ENCODE assay signal across 31 cellular contexts in the genomic region with DNA sequence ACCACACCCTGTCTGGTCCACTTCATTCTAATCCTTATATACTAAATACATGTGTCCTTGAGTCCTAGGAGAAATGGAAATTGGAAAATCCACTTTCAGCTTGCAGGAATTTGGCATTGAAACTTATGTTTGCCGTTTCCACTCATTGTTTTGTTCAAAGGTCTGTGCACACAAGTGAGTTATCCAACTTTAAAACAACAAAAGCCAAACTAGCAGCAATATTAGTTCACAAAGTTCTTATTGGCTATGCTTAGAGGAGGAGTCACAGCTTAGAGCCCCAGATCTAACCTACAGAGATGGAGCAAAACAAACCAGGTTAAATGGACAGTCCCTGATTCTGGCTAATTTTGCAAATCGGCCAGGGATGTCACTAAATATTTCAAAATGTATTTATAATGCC.
"Had no signal": no experiment of that assay in that cellular context is flagged by ENCODE, and none has a peak within 500 bp of the region (broad histone marks: within the 10 kb centered on the region; RNA-seq: fewer than 3 reads in every experiment).

No MANE protein-coding gene starts in this region.

- H3K27me3 Mint-ChIP-seq: activated CD4-positive, alpha-beta memory T cell treated with anti-CD3 and anti-CD28 coated beads, Interleukin-2, amount 10 ng/mL, durations not matched to agents 7 days and 5 days; activated CD8-positive, alpha-beta memory T cell treated with anti-CD3 and anti-CD28 coated beads, Interleukin-2, amount 10 ng/mL, durations not matched to agents 7 days and 5 days; activated naive CD4-positive, alpha-beta T cell treated with anti-CD3 and anti-CD28 coated beads, Interleukin-2, amount 50 U/mL, for 24 hours; central memory CD8-positive, alpha-beta T cell had no signal

- DNase-seq: activated CD4-positive, alpha-beta memory T cell treated with anti-CD3 and anti-CD28 coated beads, Interleukin-2, amount 10 ng/mL, durations not matched to agents 7 days and 5 days; activated CD4-positive, alpha-beta T cell treated with anti-CD3 and anti-CD28 coated beads for 1 hour; activated CD4-positive, alpha-beta T cell treated with anti-CD3 and anti-CD28 coated beads for 48 hours; activated CD4-positive, CD25-positive, alpha-beta regulatory T cell; activated CD8-positive, alpha-beta memory T cell treated with anti-CD3 and anti-CD28 coated beads for 24 hours; activated CD8-positive, alpha-beta memory T cell treated with anti-CD3 and anti-CD28 coated beads, Interleukin-2, amount 10 ng/mL, durations not matched to agents 7 days and 5 days; activated CD8-positive, alpha-beta memory T cell treated with anti-CD3 and anti-CD28 coated beads, Interleukin-2, amount 50 U/mL, for 48 hours; activated gamma-delta T cell; activated naive CD4-positive, alpha-beta T cell treated with Interleukin-2 at 50 U/mL for 16 hours; amniotic stem cell; aorta; brain microvascular endothelial cell; NCI-H1092 treated with DMSO at 0.1 percent for 48 hours; NCI-H1417; NCI-H146; NCI-H187; NCI-H2029 treated with DMSO at 0.1 percent for 48 hours; NCI-H2107; NCI-H2171; NCI-H510A; NCI-H526; NCI-H748 treated with DMSO at 0.1 percent for 48 hours; NK-92 treated with Interleukin-12 subunit alpha and Interleukin-12 subunit beta, amount 100 ng/mL, for 24 hours; PC-3; Peyer's patch; RPMI8226; T1000; WERI-Rb-1 had no signal

- H3K27ac Mint-ChIP-seq: activated CD4-positive, alpha-beta memory T cell treated with anti-CD3 and anti-CD28 coated beads, Interleukin-2, amount 10 ng/mL, durations not matched to agents 7 days and 5 days; activated CD8-positive, alpha-beta memory T cell treated with anti-CD3 and anti-CD28 coated beads, Interleukin-2, amount 10 ng/mL, durations not matched to agents 7 days and 5 days; activated T-helper 2 cell treated with anti-CD3 and anti-CD28 coated beads, Interferon-gamma antibody, Interleukin-2, Interleukin-4, amounts not matched to agents 10 μg/mL and 5 μg/mL and 100 μg/mL, durations not matched to agents 14 hours and 24 hours and 36 hours had no signal

- H3K9me3 Mint-ChIP-seq: activated CD4-positive, alpha-beta memory T cell treated with anti-CD3 and anti-CD28 coated beads, Interleukin-2, amount 10 ng/mL, durations not matched to agents 7 days and 5 days; activated naive CD4-positive, alpha-beta T cell treated with anti-CD3 and anti-CD28 coated beads, Interleukin-2, amount 50 U/mL, for 24 hours; activated T-helper 2 cell treated with anti-CD3 and anti-CD28 coated beads, Interferon-gamma antibody, Interleukin-2, Interleukin-4, amounts not matched to agents 10 μg/mL and 5 μg/mL and 100 μg/mL, durations not matched to agents 14 hours and 24 hours and 36 hours; central memory CD8-positive, alpha-beta T cell had no signal

- H3K36me3 ChIP-seq: brain microvascular endothelial cell, WERI-Rb-1 had no signal

- H3K9me3 ChIP-seq: Peyer's patch had no signal

- H3K4me1 ChIP-seq: Peyer's patch had no signal

- H3K27me3 ChIP-seq: brain microvascular endothelial cell, Peyer's patch had no signal

- H3K27ac ChIP-seq: brain microvascular endothelial cell, Peyer's patch, WERI-Rb-1 had no signal

- H3K4me1 Mint-ChIP-seq: activated CD4-positive, alpha-beta memory T cell treated with anti-CD3 and anti-CD28 coated beads, Interleukin-2, amount 10 ng/mL, durations not matched to agents 7 days and 5 days; activated CD8-positive, alpha-beta memory T cell treated with anti-CD3 and anti-CD28 coated beads, Interleukin-2, amount 10 ng/mL, durations not matched to agents 7 days and 5 days had no signal

- H3K4me3 ChIP-seq: Peyer's patch had no signal

- H3K4me3 Mint-ChIP-seq: activated CD4-positive, alpha-beta memory T cell treated with anti-CD3 and anti-CD28 coated beads, Interleukin-2, amount 10 ng/mL, durations not matched to agents 7 days and 5 days; activated CD8-positive, alpha-beta memory T cell treated with anti-CD3 and anti-CD28 coated beads, Interleukin-2, amount 10 ng/mL, durations not matched to agents 7 days and 5 days; activated naive CD4-positive, alpha-beta T cell treated with anti-CD3 and anti-CD28 coated beads, Interleukin-2, amount 50 U/mL, for 24 hours; central memory CD8-positive, alpha-beta T cell had no signal

- ATAC-seq: activated CD8-positive, alpha-beta memory T cell treated with anti-CD3 and anti-CD28 coated beads, Interleukin-2, amount 10 ng/mL, durations not matched to agents 7 days and 5 days; PC-3 had no signal
